ENCODE assay signal across 8 cellular contexts in the genomic region with DNA sequence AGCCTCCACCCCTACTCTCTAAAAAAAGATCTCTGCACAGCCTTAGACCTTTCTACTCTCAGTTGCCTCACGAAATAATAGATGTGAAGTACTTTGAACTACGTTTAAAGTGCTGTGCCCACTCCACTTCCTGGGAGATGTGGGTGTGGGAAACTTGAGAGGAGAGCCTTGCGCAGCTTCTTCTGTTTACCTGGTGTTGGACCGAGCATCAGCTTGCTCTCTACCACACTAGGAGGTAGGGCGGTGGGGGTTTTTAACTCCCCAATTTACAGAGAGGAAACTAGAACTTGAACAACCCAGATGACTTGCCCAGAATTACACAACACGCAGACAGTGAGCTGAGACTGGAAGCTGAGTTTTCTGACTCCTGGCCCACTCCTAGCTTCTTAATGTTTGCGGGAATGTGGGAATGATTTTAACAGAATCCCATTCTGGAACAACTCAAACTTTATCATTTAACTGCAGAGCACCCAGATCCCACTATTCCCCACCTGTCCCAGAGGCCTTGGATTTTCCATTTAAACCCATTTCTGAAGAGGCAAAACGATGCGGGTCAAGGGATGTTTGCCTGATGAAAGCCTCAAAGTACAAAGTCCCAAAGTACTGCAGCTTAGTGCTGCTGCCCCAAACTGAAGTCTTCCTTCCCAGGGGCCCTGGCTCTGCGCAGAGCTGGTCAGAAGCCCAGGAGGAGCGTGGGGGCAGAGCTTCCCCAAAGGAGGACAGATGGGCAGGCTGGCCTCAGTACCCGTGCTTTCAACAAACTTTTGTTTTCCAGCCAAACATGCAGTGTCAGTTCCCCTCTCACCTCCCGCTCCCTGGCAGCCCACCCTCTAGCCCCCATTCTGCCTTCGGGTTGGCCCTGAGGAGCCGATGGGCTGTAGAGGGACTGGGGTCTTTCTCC. TPM values are rescaled to one million over a fixed set of nuclear protein-coding genes. Genes with fewer than 3 reads are reported as not detected.
A peak's percentile ranks its signal among the peaks of the same experiment; 100 is the strongest.
DNase-seq lines count a peak whose midpoint lies in the region; ATAC-seq and TF ChIP-seq lines count a peak whose summit lies in the region.

No MANE protein-coding gene starts in this region.

- no peaks in the 10 kb centered on the region for H3K36me3 ChIP-seq in thyroid gland

- CTCF ChIA-PET in activated CD8-positive, alpha-beta T cell treated with anti-CD3 and anti-CD28 coated beads for 36 hours (lab: Charles Lee) = interaction anchor here (0.8 to 13.0 kb wide), 13 partner anchors 8 to 164 kb away, joined by 3 to 273 read pairs (median 10); partner anchors contain the start of gene BTG2

- peaks cover 81 to 89% of the 10 kb centered on the region in 2 donors for H3K4me1 ChIP-seq in thyroid gland

- WGBS in thyroid gland, 2 donors = 38 to 58% methylated on average over 9 to 15 of the region's 15 CpGs

- H3K4me3 Mint-ChIP-seq in activated CD8-positive, alpha-beta T cell treated with anti-CD3 and anti-CD28 coated beads for 36 hours = peak overlapping the region; percentile 56
- peak overlapping the region; percentile 63 to 78 (median 72) for H3K4me3 Mint-ChIP-seq in immature natural killer cell

- intact Hi-C loops in activated CD8-positive, alpha-beta T cell treated with anti-CD3 and anti-CD28 coated beads for 36 hours (cut with micrococcal nuclease) = no loop called here
- intact Hi-C loops in thyroid gland (cut with DNase I) = no loop called here

- peak; percentile 20 for ATAC-seq in activated CD8-positive, alpha-beta T cell treated with anti-CD3 and anti-CD28 coated beads for 36 hours
- ATAC-seq in GM18873 (IDR thresholded peaks at IDR 0.05; ENCODE audit: low FRiP score, unreplicated experiment) = no peak

- no peak overlapping the region for H3K4me3 ChIP-seq in thyroid gland (replicated peaks in 1 of 3)

- in situ Hi-C loops in ACHN (cut with HindIII; ENCODE audit: low pct_ligation_motif_present, low pct_unique_long_range_greater_than_20kb, low sequenced_read_pairs) = no loop called here

- no peaks in the 10 kb centered on the region for H3K27me3 Mint-ChIP-seq in activated CD8-positive, alpha-beta T cell treated with anti-CD3 and anti-CD28 coated beads for 36 hours
- peaks cover 13 to 31% (median 16%) of the 10 kb centered on the region in 3 donors for H3K27me3 Mint-ChIP-seq in immature natural killer cell (ENCODE audit: low read depth in 3 of 3)

- no peaks in the 10 kb centered on the region for H3K27me3 ChIP-seq in thyroid gland

- peak overlapping the region; percentile 80 for H3K27ac Mint-ChIP-seq in activated CD8-positive, alpha-beta T cell treated with anti-CD3 and anti-CD28 coated beads for 36 hours
- peak overlapping the region; percentile 83 to 99 (median 97) for H3K27ac Mint-ChIP-seq in immature natural killer cell

- no peaks in the 10 kb centered on the region for H3K36me3 Mint-ChIP-seq in activated CD8-positive, alpha-beta T cell treated with anti-CD3 and anti-CD28 coated beads for 36 hours (ENCODE audit: low read depth)
- no peaks in the 10 kb centered on the region for H3K36me3 Mint-ChIP-seq in immature natural killer cell

- peaks cover 93% of the 10 kb centered on the region for H3K4me1 Mint-ChIP-seq in activated CD8-positive, alpha-beta T cell treated with anti-CD3 and anti-CD28 coated beads for 36 hours (ENCODE audit: low read depth)
- peaks cover 91 to 92% of the 10 kb centered on the region in 2 donors for H3K4me1 Mint-ChIP-seq in immature natural killer cell

- POLR2A ChIA-PET in activated CD8-positive, alpha-beta T cell treated with anti-CD3 and anti-CD28 coated beads for 36 hours (lab: Charles Lee) = interaction anchor here (1.0 to 9.5 kb wide), 11 partner anchors 7 to 56 kb away, joined by 3 to 224 read pairs (median 5); partner anchors contain the start of gene BTG2

- H3K9me3 ChIP-seq in thyroid gland = no peaks in the 10 kb centered on the region

- peak overlapping the region; percentile 85 to 97 (median 93) for H3K27ac ChIP-seq in thyroid gland

- no peaks in the 10 kb centered on the region for H3K9me3 Mint-ChIP-seq in activated CD8-positive, alpha-beta T cell treated with anti-CD3 and anti-CD28 coated beads for 36 hours
- H3K9me3 Mint-ChIP-seq in immature natural killer cell = no peaks in the 10 kb centered on the region

- no peak for TF ChIP-seq CTCF in activated CD8-positive, alpha-beta T cell treated with anti-CD3 and anti-CD28 coated beads for 36 hours (IDR thresholded peaks at IDR 0.05)
- no peak for TF ChIP-seq CTCF in thyroid gland (IDR thresholded peaks at IDR 0.05)

- DNase-seq in activated CD8-positive, alpha-beta memory T cell treated with anti-CD3 and anti-CD28 coated beads, Interleukin-2, amount 50 U/mL, for 4 hours = peak; percentile 39
- no peak for DNase-seq in activated CD8-positive, alpha-beta memory T cell treated with anti-CD3 and anti-CD28 coated beads for 24 hours
- peak; percentile 77 for DNase-seq in activated CD8-positive, alpha-beta T cell treated with anti-CD3 and anti-CD28 coated beads for 36 hours
- DNase-seq in immature natural killer cell (no peak), thyroid gland (peak; percentile 48 to 71), ACHN (no peak), foreskin melanocyte (no peak)

- no peak for TF ChIP-seq POLR2A in thyroid gland (IDR thresholded peaks at IDR 0.05)

RNA-seq across cellular contexts. Expression of gene BTG2, which starts 19.0 kb away (rescaled TPM):
- total RNA-seq in activated CD8-positive, alpha-beta T cell treated with anti-CD3 and anti-CD28 coated beads for 36 hours = 100 to 1,000 TPM; 115 TPM
- polyA plus RNA-seq in immature natural killer cell = 100 to 1,000 TPM; 112 to 147 (median 127) TPM
- total RNA-seq in thyroid gland = 10 to 100 TPM; 41.9 to 82.1 (median 51.9) TPM

RNA-seq across cellular contexts. Expression of gene FMOD, which starts 26.6 kb away (rescaled TPM):
- total RNA-seq in activated CD8-positive, alpha-beta T cell treated with anti-CD3 and anti-CD28 coated beads for 36 hours = 1 to 10 TPM; 1.4 to 2.4 TPM
- polyA plus RNA-seq in immature natural killer cell = not detected
- 100 to 1,000 TPM in 3 of 4 donors, 10 to 100 TPM in 1; 67.7 to 173 (median 111) TPM for total RNA-seq in thyroid gland

Comparison
In these comparisons a context has a peak if more than half of its experiments do, and no peak if none do; other contexts are left out.
1. DNase-seq: peak in activated CD8-positive, alpha-beta memory T cell treated with anti-CD3 and anti-CD28 coated beads, Interleukin-2, amount 50 U/mL, for 4 hours (single experiment), activated CD8-positive, alpha-beta T cell treated with anti-CD3 and anti-CD28 coated beads for 36 hours (single experiment) and thyroid gland (2 of 2); none in activated CD8-positive, alpha-beta memory T cell treated with anti-CD3 and anti-CD28 coated beads for 24 hours (single experiment), immature natural killer cell (0 of 3), ACHN (single experiment) and foreskin melanocyte (single experiment).
2. RNA of gene FMOD, which starts 26.6 kb away (total RNA-seq): 67.7 to 173 TPM in thyroid gland; 1.4 to 2.4 TPM in activated CD8-positive, alpha-beta T cell treated with anti-CD3 and anti-CD28 coated beads for 36 hours; every median in the first group is over 10 times any median in the second.